7 cellular contexts compared by ENCODE assay signal in the genomic region with DNA sequence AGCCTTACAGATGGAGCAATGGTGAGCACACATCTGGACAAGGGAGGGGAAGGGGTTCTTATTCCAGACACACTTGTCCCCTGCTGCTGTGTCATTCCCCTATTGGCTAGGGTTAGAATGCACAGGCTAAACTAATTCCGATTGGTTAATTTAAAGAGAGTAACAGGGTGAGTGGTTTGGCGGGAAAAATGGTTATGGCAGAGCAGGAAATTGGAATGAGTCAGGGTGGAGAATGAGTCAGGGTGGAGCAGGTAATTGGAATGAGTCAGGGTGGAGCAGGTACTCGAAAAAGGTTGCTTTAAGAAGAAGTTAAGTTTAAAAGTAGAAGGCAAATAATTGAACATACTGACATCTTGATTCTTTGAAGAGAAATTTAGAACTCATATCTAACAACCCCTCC.
DNase-seq lines count a peak whose midpoint lies in the region; ATAC-seq, FAIRE-seq and TF ChIP-seq lines count a peak whose summit lies in the region.
"Not testable (repeated sequence)": the region's sequence is repeated elsewhere in the genome, so short reads cannot be mapped to it uniquely, and the experiment has no call there.

No MANE protein-coding gene starts in this region.

- peak overlapping the region; percentile 76 for H3K9ac ChIP-seq in Loucy (ENCODE audit: low read depth, low read length, poor library complexity, severe bottlenecking)

- not testable (repeated sequence) for H3F3A ChIP-seq in Loucy (ENCODE audit: low read depth)

- H3K9me3 ChIP-seq in CD8-positive, alpha-beta memory T cell (ENCODE audit: low read length); Loucy (ENCODE audit: insufficient read depth, low read depth, low read length): not testable (repeated sequence)

- H3K4me1 ChIP-seq in CD8-positive, alpha-beta memory T cell (ENCODE audit: insufficient read depth, low read length): peaks cover 48% of the 10 kb centered on the region
- H3K4me1 ChIP-seq in Loucy (ENCODE audit: insufficient read depth, low read length, poor library complexity, severe bottlenecking): peaks cover 24% of the 10 kb centered on the region

- POLR2A ChIA-PET in CD8-positive, alpha-beta memory T cell (lab: Charles Lee); naive thymus-derived CD8-positive, alpha-beta T cell (lab: Charles Lee): not testable (repeated sequence)

- FAIRE-seq in bronchial epithelial cell (lab: Jason Lieb, UNC): not testable (repeated sequence)

- CTCF ChIA-PET in CD8-positive, alpha-beta memory T cell (lab: Charles Lee); activated CD8-positive, alpha-beta memory T cell treated with anti-CD3 and anti-CD28 coated beads, Interleukin-2, amount 10 ng/mL, durations not matched to agents 7 days and 5 days (lab: Charles Lee): not testable (repeated sequence)

- H3K27ac ChIP-seq in CD8-positive, alpha-beta memory T cell (ENCODE audit: low read depth, low read length): not testable (repeated sequence)

- H2AFZ ChIP-seq in Loucy (ENCODE audit: low read length): not testable (repeated sequence)

- H3K4me3 Mint-ChIP-seq in CD8-positive, alpha-beta memory T cell: peak overlapping the region in 5 of 7 donors; percentile 18 to 69 (median 35)
- H3K4me3 Mint-ChIP-seq in activated CD8-positive, alpha-beta memory T cell treated with anti-CD3 and anti-CD28 coated beads, Interleukin-2, amount 10 ng/mL, durations not matched to agents 7 days and 5 days; activated naive CD4-positive, alpha-beta T cell treated with anti-CD3 and anti-CD28 coated beads, Interleukin-2, amount 50 U/mL, for 24 hours: not testable (repeated sequence)
- peak overlapping the region in 6 of 10 donors; percentile 15 to 79 (median 55) for H3K4me3 Mint-ChIP-seq in naive thymus-derived CD8-positive, alpha-beta T cell

- not testable (repeated sequence) for H3K27me3 Mint-ChIP-seq in CD8-positive, alpha-beta memory T cell; activated CD8-positive, alpha-beta memory T cell treated with anti-CD3 and anti-CD28 coated beads, Interleukin-2, amount 10 ng/mL, durations not matched to agents 7 days and 5 days; activated naive CD4-positive, alpha-beta T cell treated with anti-CD3 and anti-CD28 coated beads, Interleukin-2, amount 50 U/mL, for 24 hours; naive thymus-derived CD8-positive, alpha-beta T cell

- H3K36me3 Mint-ChIP-seq in CD8-positive, alpha-beta memory T cell; activated naive CD4-positive, alpha-beta T cell treated with anti-CD3 and anti-CD28 coated beads, Interleukin-2, amount 50 U/mL, for 24 hours; naive thymus-derived CD8-positive, alpha-beta T cell: not testable (repeated sequence)
- peaks cover 25% of the 10 kb centered on the region for H3K36me3 Mint-ChIP-seq in activated CD8-positive, alpha-beta memory T cell treated with anti-CD3 and anti-CD28 coated beads, Interleukin-2, amount 10 ng/mL, durations not matched to agents 7 days and 5 days

- not testable (repeated sequence) for TF ChIP-seq CTCF in Loucy (conservative IDR thresholded peaks at IDR 0.05; ENCODE audit: low read length); bronchial epithelial cell (IDR thresholded peaks at IDR 0.05; ENCODE audit: insufficient read depth, low read length, severe bottlenecking)

- H3K4me3 ChIP-seq in CD8-positive, alpha-beta memory T cell (ENCODE audit: low read length); bronchial epithelial cell (ENCODE audit: low read depth, low read length): not testable (repeated sequence)
- H3K4me3 ChIP-seq in Loucy (ENCODE audit: low read length, poor library complexity, severe bottlenecking): peak overlapping the region; percentile 66

- H3K4me1 Mint-ChIP-seq in CD8-positive, alpha-beta memory T cell: peaks cover 57 to 68% (median 58%) of the 10 kb centered on the region in 3 donors
- H3K4me1 Mint-ChIP-seq in activated CD8-positive, alpha-beta memory T cell treated with anti-CD3 and anti-CD28 coated beads, Interleukin-2, amount 10 ng/mL, durations not matched to agents 7 days and 5 days: peaks cover 42% of the 10 kb centered on the region
- peaks cover 48% of the 10 kb centered on the region for H3K4me1 Mint-ChIP-seq in activated naive CD4-positive, alpha-beta T cell treated with anti-CD3 and anti-CD28 coated beads, Interleukin-2, amount 50 U/mL, for 24 hours
- H3K4me1 Mint-ChIP-seq in naive thymus-derived CD8-positive, alpha-beta T cell: peaks cover 24 to 54% (median 43%) of the 10 kb centered on the region in 4 donors

- peak overlapping the region; percentile 88 for H3K4me2 ChIP-seq in Loucy (ENCODE audit: low read depth, low read length, poor library complexity, severe bottlenecking)

- H3K36me3 ChIP-seq in CD8-positive, alpha-beta memory T cell (ENCODE audit: insufficient read depth, low read length); Loucy (ENCODE audit: insufficient read depth, low read length); bronchial epithelial cell (ENCODE audit: control insufficient read depth, insufficient read depth, low read length): not testable (repeated sequence)

- H3K27ac Mint-ChIP-seq in CD8-positive, alpha-beta memory T cell: peak overlapping the region in 3 of 8 donors; percentile 30 to 85 (median 51)
- peak overlapping the region; percentile 46 for H3K27ac Mint-ChIP-seq in activated CD8-positive, alpha-beta memory T cell treated with anti-CD3 and anti-CD28 coated beads, Interleukin-2, amount 10 ng/mL, durations not matched to agents 7 days and 5 days
- H3K27ac Mint-ChIP-seq in activated naive CD4-positive, alpha-beta T cell treated with anti-CD3 and anti-CD28 coated beads, Interleukin-2, amount 50 U/mL, for 24 hours: peak overlapping the region; percentile 23
- peak overlapping the region in 2 of 10 donors; percentile 10 to 21 for H3K27ac Mint-ChIP-seq in naive thymus-derived CD8-positive, alpha-beta T cell

- ATAC-seq in activated CD8-positive, alpha-beta memory T cell treated with anti-CD3 and anti-CD28 coated beads, Interleukin-2, amount 10 ng/mL, durations not matched to agents 7 days and 5 days; naive thymus-derived CD8-positive, alpha-beta T cell: not testable (repeated sequence)

- H3K9me2 ChIP-seq in Loucy (replicated peaks; ENCODE audit: low read depth, low read length): not testable (repeated sequence)

- not testable (repeated sequence) for DNase-seq in CD8-positive, alpha-beta memory T cell; naive thymus-derived CD8-positive, alpha-beta T cell
- peak; percentile 7 for DNase-seq in activated CD4-positive, alpha-beta T cell treated with anti-CD3 and anti-CD28 coated beads for 48 hours
- DNase-seq in activated CD8-positive, alpha-beta memory T cell treated with anti-CD3 and anti-CD28 coated beads, Interleukin-2, amount 10 ng/mL, durations not matched to agents 7 days and 5 days: peak; percentile 39
- peak; percentile 13 for DNase-seq in bronchial epithelial cell (ENCODE audit: low read depth)

- H3K9me3 Mint-ChIP-seq in CD8-positive, alpha-beta memory T cell; activated CD8-positive, alpha-beta memory T cell treated with anti-CD3 and anti-CD28 coated beads, Interleukin-2, amount 10 ng/mL, durations not matched to agents 7 days and 5 days (ENCODE audit: low read depth); activated naive CD4-positive, alpha-beta T cell treated with anti-CD3 and anti-CD28 coated beads, Interleukin-2, amount 50 U/mL, for 24 hours: not testable (repeated sequence)
- H3K9me3 Mint-ChIP-seq in naive thymus-derived CD8-positive, alpha-beta T cell: peaks cover 0 to 24% (median 0%) of the 10 kb centered on the region in 9 donors

- not testable (repeated sequence) for H4K20me1 ChIP-seq in Loucy (ENCODE audit: insufficient read depth, low read length, poor library complexity, severe bottlenecking)

- not testable (repeated sequence) for H3K27me3 ChIP-seq in CD8-positive, alpha-beta memory T cell (ENCODE audit: insufficient read depth, low read length, poor library complexity, severe bottlenecking); Loucy (ENCODE audit: insufficient read depth, low read length, poor library complexity, severe bottlenecking); bronchial epithelial cell (ENCODE audit: control insufficient read depth, insufficient read depth, low read length)

- H3K79me2 ChIP-seq in Loucy (ENCODE audit: insufficient read depth, low read length): peaks cover 10% of the 10 kb centered on the region; the same call in 1 of the 2 replicates
